ENCODE assay signal across 8 cellular contexts in the genomic region with DNA sequence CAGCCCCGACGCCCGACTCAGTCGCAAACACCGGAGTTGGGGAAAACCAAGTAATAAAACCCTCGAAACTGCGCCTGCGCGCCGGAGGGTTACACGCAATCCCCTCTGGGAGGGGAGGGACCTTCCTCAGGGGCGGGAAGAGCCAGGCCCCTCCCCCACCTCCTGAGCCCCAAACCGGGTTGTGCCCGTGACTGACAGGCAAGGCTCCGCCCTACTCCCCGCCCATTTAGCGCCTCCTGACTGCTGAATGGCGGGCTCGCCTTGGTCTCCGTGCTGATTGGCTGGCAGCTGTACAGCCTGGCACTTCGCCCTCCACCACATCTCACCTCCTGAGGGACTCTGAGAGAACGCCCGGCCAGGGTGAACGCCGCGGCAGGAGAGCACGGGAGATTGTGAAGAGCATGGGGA.
DNase-seq lines count a peak whose midpoint lies in the region; ATAC-seq and TF ChIP-seq lines count a peak whose summit lies in the region.

A gene (plus strand): TSS at position 332 of the 408 bp plus-strand sequence. CDS start 1,425 bp downstream, outside the sequence.

- H3K36me3 ChIP-seq in endocrine pancreas (ENCODE audit: control insufficient read depth, insufficient read depth, low read length) (no peaks in the 10 kb centered on the region), neuron (ENCODE audit: insufficient read depth, low read length) (no peaks in the 10 kb centered on the region)

- H3K4me1 ChIP-seq in endocrine pancreas (ENCODE audit: control insufficient read depth, insufficient read depth, low read length) (no peaks in the 10 kb centered on the region), neuron (ENCODE audit: insufficient read depth, low read length) (no peaks in the 10 kb centered on the region)

- H3K27me3 ChIP-seq in endocrine pancreas (ENCODE audit: control insufficient read depth, insufficient read depth, low read length) (no peaks in the 10 kb centered on the region), neuron (ENCODE audit: insufficient read depth, low read length) (no peaks in the 10 kb centered on the region)

- peak; percentile 21 for DNase-seq in GM13976 (ENCODE audit: low spot score)
- DNase-seq in NCI-H446 (lab: John Stamatoyannopoulos, UW), result peak; percentile 92 to 98
- DNase-seq in hepatic stellate cell (ENCODE audit: low spot score), result no peak

- in situ Hi-C loops in GM13976 (cut with MboI; ENCODE audit: low sequenced_read_pairs, unreplicated experiment), result no loop called here

- peak within 1 kb of the TSS; percentile 52 for H2AFZ ChIP-seq in neuron (ENCODE audit: low read depth, low read length)

- H3K9me3 ChIP-seq in endocrine pancreas (ENCODE audit: control insufficient read depth, low read length) (no peaks in the 10 kb centered on the region), neuron (ENCODE audit: low read length) (no peaks in the 10 kb centered on the region)

- ATAC-seq in GM21526 (IDR thresholded peaks at IDR 0.05; ENCODE audit: low FRiP score, unreplicated experiment) (no peak), HG03135 (IDR thresholded peaks at IDR 0.05; ENCODE audit: unreplicated experiment) (no peak), GM21367 (IDR thresholded peaks at IDR 0.05; ENCODE audit: unreplicated experiment) (no peak)

- H3K4me3 ChIP-seq in endocrine pancreas (ENCODE audit: control insufficient read depth, insufficient read depth, low read length) (peak within 1 kb of the TSS; percentile 45), neuron (ENCODE audit: low read length) (no peak within 1 kb of the TSS)

- TF ChIP-seq CTCF in GM13976 (IDR thresholded peaks at IDR 0.05; ENCODE audit: borderline replicate concordance, control extremely low read depth, extremely low read depth, insufficient read depth, missing control alignments), result no peak

- H3K9ac ChIP-seq in endocrine pancreas (ENCODE audit: control insufficient read depth, insufficient read depth, low read length), result peak within 1 kb of the TSS; percentile 54
